1 cellular context compared by ENCODE assay signal in the genomic region with DNA sequence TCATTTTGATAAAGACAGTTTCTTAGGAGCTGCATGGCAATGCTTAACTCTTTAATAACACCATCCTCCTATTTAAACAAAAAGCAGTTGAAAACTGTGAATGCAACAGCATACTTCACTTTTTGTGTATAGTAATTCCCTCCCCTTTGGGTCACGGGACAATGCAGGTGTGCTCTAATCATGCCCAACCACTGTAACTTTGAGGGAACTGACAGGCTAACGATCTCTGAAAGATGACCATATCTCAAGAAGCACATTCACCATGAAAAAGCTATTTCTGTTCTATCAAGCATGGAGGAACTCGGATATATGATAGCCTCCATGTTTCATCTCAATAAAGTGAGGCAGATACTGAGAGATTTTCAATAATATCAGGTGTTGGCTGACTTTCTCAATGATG.
A peak's percentile ranks its signal among the peaks of the same experiment; 100 is the strongest.
TF ChIP-seq lines count a peak whose summit lies in the region.

No MANE protein-coding gene starts in this region.

TF ChIP-seq in GM12878, 131 proteins besides CTCF, POLR2A, EP300 and RAD21 (continued from another document):
- TF ChIP-seq, protein P1, sequence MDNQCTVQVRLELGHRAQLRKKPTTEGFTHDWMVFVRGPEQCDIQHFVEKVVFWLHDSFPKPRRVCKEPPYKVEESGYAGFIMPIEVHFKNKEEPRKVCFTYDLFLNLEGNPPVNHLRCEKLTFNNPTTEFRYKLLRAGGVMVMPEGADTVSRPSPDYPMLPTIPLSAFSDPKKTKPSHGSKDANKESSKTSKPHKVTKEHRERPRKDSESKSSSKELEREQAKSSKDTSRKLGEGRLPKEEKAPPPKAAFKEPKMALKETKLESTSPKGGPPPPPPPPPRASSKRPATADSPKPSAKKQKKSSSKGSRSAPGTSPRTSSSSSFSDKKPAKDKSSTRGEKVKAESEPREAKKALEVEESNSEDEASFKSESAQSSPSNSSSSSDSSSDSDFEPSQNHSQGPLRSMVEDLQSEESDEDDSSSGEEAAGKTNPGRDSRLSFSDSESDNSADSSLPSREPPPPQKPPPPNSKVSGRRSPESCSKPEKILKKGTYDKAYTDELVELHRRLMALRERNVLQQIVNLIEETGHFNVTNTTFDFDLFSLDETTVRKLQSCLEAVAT (IDR thresholded peaks at IDR 0.05), result 0 out of 2 replicates have a peak, but pooled peaks have one; percentile 36
- TF ChIP-seq RAD51 (IDR thresholded peaks at IDR 0.05), result peak; percentile 70
- peak; percentile 81 to 90 for TF ChIP-seq BHLHE40 (IDR thresholded peaks at IDR 0.05; ENCODE audit: borderline replicate concordance in 1 of 2, low read depth in 2 of 2, low read length in 1 of 2)
- no peak for TF ChIP-seq EZH2 (IDR thresholded peaks at IDR 0.05; ENCODE audit: borderline replicate concordance, control insufficient read depth, low read depth, low read length)
- TF ChIP-seq, protein P2, sequence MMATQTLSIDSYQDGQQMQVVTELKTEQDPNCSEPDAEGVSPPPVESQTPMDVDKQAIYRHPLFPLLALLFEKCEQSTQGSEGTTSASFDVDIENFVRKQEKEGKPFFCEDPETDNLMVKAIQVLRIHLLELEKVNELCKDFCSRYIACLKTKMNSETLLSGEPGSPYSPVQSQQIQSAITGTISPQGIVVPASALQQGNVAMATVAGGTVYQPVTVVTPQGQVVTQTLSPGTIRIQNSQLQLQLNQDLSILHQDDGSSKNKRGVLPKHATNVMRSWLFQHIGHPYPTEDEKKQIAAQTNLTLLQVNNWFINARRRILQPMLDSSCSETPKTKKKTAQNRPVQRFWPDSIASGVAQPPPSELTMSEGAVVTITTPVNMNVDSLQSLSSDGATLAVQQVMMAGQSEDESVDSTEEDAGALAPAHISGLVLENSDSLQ (IDR thresholded peaks at IDR 0.05), result peak; percentile 61
